23 cellular contexts compared by ENCODE assay signal in genomic region chr15:44591326-44591725, GRCh38.
"Had no signal": no experiment of that assay in that cellular context is flagged by ENCODE, and none has a peak within 500 bp of the region (broad histone marks: within the 10 kb centered on the region; RNA-seq: fewer than 3 reads in every experiment).

No MANE protein-coding gene starts in this region.

- H3K4me3 ChIP-seq: lower lobe of right lung, sigmoid colon, smooth muscle cell, testis, upper lobe of right lung had no signal

- H3K27ac Mint-ChIP-seq: activated naive CD8-positive, alpha-beta T cell treated with anti-CD3 and anti-CD28 coated beads, Interleukin-2, amount 10 ng/mL, durations not matched to agents 7 days and 5 days; activated T-cell treated with anti-CD3 and anti-CD28 coated beads, Interleukin-2, amount 50 U/mL, for 24 hours; activated T-helper 17 cell treated with anti-CD3 and anti-CD28 coated beads, Interleukin-2, amount 50 U/mL, for 72 hours; endodermal cell; naive thymus-derived CD4-positive, alpha-beta T cell; stimulated activated memory B cell treated with anti-CD40 and anti-IgM and Interleukin-4, amounts not matched to agents 10 μg/mL and 1 μg/mL and 100 μg/mL, for 72 hours had no signal

- H3K4me1 ChIP-seq: lower lobe of right lung, sigmoid colon, testis, upper lobe of right lung had no signal

- H3K27ac ChIP-seq: lower lobe of right lung, sigmoid colon, testis, upper lobe of right lung, WERI-Rb-1 had no signal

- H3K9me3 Mint-ChIP-seq: activated naive CD8-positive, alpha-beta T cell treated with anti-CD3 and anti-CD28 coated beads, Interleukin-2, amount 10 ng/mL, durations not matched to agents 7 days and 5 days; activated T-cell treated with anti-CD3 and anti-CD28 coated beads, Interleukin-2, amount 50 U/mL, for 24 hours; activated T-helper 17 cell treated with anti-CD3 and anti-CD28 coated beads, Interleukin-2, amount 50 U/mL, for 72 hours; naive thymus-derived CD4-positive, alpha-beta T cell; neural crest cell; stimulated activated memory B cell treated with anti-CD40 and anti-IgM and Interleukin-4, amounts not matched to agents 10 μg/mL and 1 μg/mL and 100 μg/mL, for 72 hours had no signal

- H3K27me3 ChIP-seq: sigmoid colon, testis, upper lobe of right lung had no signal

- H3K4me1 Mint-ChIP-seq: neural crest cell; stimulated activated memory B cell treated with anti-CD40 and anti-IgM and Interleukin-4, amounts not matched to agents 10 μg/mL and 1 μg/mL and 100 μg/mL, for 72 hours had no signal

- ATAC-seq: activated T-helper 17 cell treated with anti-CD3 and anti-CD28 coated beads, Interleukin-2, amount 50 U/mL, for 72 hours; lower lobe of right lung; naive thymus-derived CD4-positive, alpha-beta T cell; stimulated activated memory B cell treated with anti-CD40 and anti-IgM and Interleukin-4, amounts not matched to agents 10 μg/mL and 1 μg/mL and 100 μg/mL, for 72 hours; upper lobe of right lung had no signal

- H3K4me3 Mint-ChIP-seq: activated naive CD8-positive, alpha-beta T cell treated with anti-CD3 and anti-CD28 coated beads, Interleukin-2, amount 10 ng/mL, durations not matched to agents 7 days and 5 days; activated T-cell treated with anti-CD3 and anti-CD28 coated beads, Interleukin-2, amount 50 U/mL, for 24 hours; activated T-helper 17 cell treated with anti-CD3 and anti-CD28 coated beads, Interleukin-2, amount 50 U/mL, for 72 hours; endodermal cell; naive thymus-derived CD4-positive, alpha-beta T cell; neural crest cell; stimulated activated memory B cell treated with anti-CD40 and anti-IgM and Interleukin-4, amounts not matched to agents 10 μg/mL and 1 μg/mL and 100 μg/mL, for 72 hours had no signal

- H3K9me3 ChIP-seq: lower lobe of right lung, sigmoid colon, testis, upper lobe of right lung had no signal

- DNase-seq: activated CD4-positive, alpha-beta T cell treated with anti-CD3 and anti-CD28 coated beads for 1 hour; activated CD4-positive, alpha-beta T cell treated with anti-CD3 and anti-CD28 coated beads, Interleukin-2, amount 50 U/mL, for 1 hour; activated naive CD4-positive, alpha-beta T cell; activated naive CD8-positive, alpha-beta T cell treated with anti-CD3 and anti-CD28 coated beads, Interleukin-2, amount 10 ng/mL, durations not matched to agents 7 days and 5 days; activated T-cell treated with anti-CD3 and anti-CD28 coated beads, Interleukin-2, amount 50 U/mL, for 24 hours; amygdala; cortex of kidney; endodermal cell; foreskin melanocyte; kidney; lower lobe of right lung; naive thymus-derived CD4-positive, alpha-beta T cell; occipital lobe; retina; sigmoid colon; stimulated activated CD4-positive, alpha-beta T cell treated with anti-CD3 and anti-CD28 coated beads, Interleukin-15, amount 100 ng/mL, for 24 hours; testis; upper lobe of right lung; WERI-Rb-1 had no signal

- H3K27me3 Mint-ChIP-seq: activated naive CD8-positive, alpha-beta T cell treated with anti-CD3 and anti-CD28 coated beads, Interleukin-2, amount 10 ng/mL, durations not matched to agents 7 days and 5 days; activated T-cell treated with anti-CD3 and anti-CD28 coated beads, Interleukin-2, amount 50 U/mL, for 24 hours; activated T-helper 17 cell treated with anti-CD3 and anti-CD28 coated beads, Interleukin-2, amount 50 U/mL, for 72 hours; naive thymus-derived CD4-positive, alpha-beta T cell; stimulated activated memory B cell treated with anti-CD40 and anti-IgM and Interleukin-4, amounts not matched to agents 10 μg/mL and 1 μg/mL and 100 μg/mL, for 72 hours had no signal
